In genomic region chr2:28335666-28336065, GRCh38 we compare ENCODE assay signal across 21 cellular contexts.
"Had no signal": no experiment of that assay in that cellular context is flagged by ENCODE, and none has a peak within 500 bp of the region (broad histone marks: within the 10 kb centered on the region; RNA-seq: fewer than 3 reads in every experiment).

No MANE protein-coding gene starts in this region.

- H3K4me1 Mint-ChIP-seq: stimulated activated naive CD8-positive, alpha-beta T cell treated with anti-CD3 and anti-CD28 coated beads, Interleukin-15, amount 100 ng/mL, for 72 hours had no signal

- H3K27ac ChIP-seq: lower lobe of right lung, neutrophil, suprapubic skin, transverse colon, WERI-Rb-1 had no signal

- DNase-seq: activated CD4-positive, alpha-beta T cell treated with anti-CD3 and anti-CD28 coated beads for 1 hour; activated effector memory CD4-positive, alpha-beta T cell treated with anti-CD3 and anti-CD28 coated beads, Interleukin-2, amount 50 U/mL, for 16 hours; activated T-cell treated with anti-CD3 and anti-CD28 coated beads, Interleukin-2, amount 50 U/mL, for 72 hours; effector memory CD4-positive, alpha-beta T cell; esophagus squamous epithelium; left colon; lower lobe of right lung; midbrain; retina; stimulated activated CD4-positive, alpha-beta T cell treated with anti-CD3 and anti-CD28 coated beads, Interleukin-12 subunit alpha, Interleukin-12 subunit beta, amount 100 ng/mL, for 4 hours; stimulated activated CD4-positive, alpha-beta T cell treated with anti-CD3 and anti-CD28 coated beads, Interleukin-1b, Interleukin-23, amount 100 ng/mL, for 48 hours; stimulated activated CD8-positive, alpha-beta memory T cell treated with anti-CD3 and anti-CD28 coated beads, Interleukin-4, amount 100 ng/mL, for 48 hours; stimulated activated naive CD8-positive, alpha-beta T cell treated with anti-CD3 and anti-CD28 coated beads, Interleukin-15, amount 100 ng/mL, for 72 hours; SW 1271; transverse colon; WERI-Rb-1 had no signal

- H3K36me3 ChIP-seq: adrenal gland, esophagus squamous epithelium, lower lobe of right lung, neutrophil, suprapubic skin, transverse colon, WERI-Rb-1 had no signal

- H3K27ac Mint-ChIP-seq: activated naive CD4-positive, alpha-beta T cell treated with anti-CD3 and anti-CD28 coated beads, Interleukin-2, amount 50 U/mL, for 24 hours; activated T-cell treated with anti-CD3 and anti-CD28 coated beads, Interleukin-2, amount 50 U/mL, for 72 hours; dendritic cell treated with granulocyte-macrophage colony-stimulating factor and Interleukin-4, amounts not matched to agents 40 ng/mL and 50 ng/mL, for 4 days; stimulated activated naive CD8-positive, alpha-beta T cell treated with anti-CD3 and anti-CD28 coated beads, Interleukin-15, amount 100 ng/mL, for 72 hours had no signal

- H3K27me3 ChIP-seq: adrenal gland, esophagus squamous epithelium, neutrophil, suprapubic skin, transverse colon had no signal

- H3K9me3 ChIP-seq: adrenal gland, esophagus squamous epithelium, lower lobe of right lung, neutrophil, suprapubic skin, transverse colon had no signal

- H3K9me3 Mint-ChIP-seq: activated naive CD4-positive, alpha-beta T cell treated with anti-CD3 and anti-CD28 coated beads, Interleukin-2, amount 50 U/mL, for 24 hours; activated T-cell treated with anti-CD3 and anti-CD28 coated beads, Interleukin-2, amount 50 U/mL, for 72 hours; dendritic cell treated with granulocyte-macrophage colony-stimulating factor and Interleukin-4, amounts not matched to agents 40 ng/mL and 50 ng/mL, for 4 days; stimulated activated naive CD8-positive, alpha-beta T cell treated with anti-CD3 and anti-CD28 coated beads, Interleukin-15, amount 100 ng/mL, for 72 hours had no signal

- H3K4me3 Mint-ChIP-seq: activated naive CD4-positive, alpha-beta T cell treated with anti-CD3 and anti-CD28 coated beads, Interleukin-2, amount 50 U/mL, for 24 hours; activated T-cell treated with anti-CD3 and anti-CD28 coated beads, Interleukin-2, amount 50 U/mL, for 72 hours; dendritic cell treated with granulocyte-macrophage colony-stimulating factor and Interleukin-4, amounts not matched to agents 40 ng/mL and 50 ng/mL, for 4 days; stimulated activated naive CD8-positive, alpha-beta T cell treated with anti-CD3 and anti-CD28 coated beads, Interleukin-15, amount 100 ng/mL, for 72 hours had no signal

- H3K4me3 ChIP-seq: adrenal gland, esophagus squamous epithelium, lower lobe of right lung, suprapubic skin, transverse colon had no signal

- H3K27me3 Mint-ChIP-seq: activated naive CD4-positive, alpha-beta T cell treated with anti-CD3 and anti-CD28 coated beads, Interleukin-2, amount 50 U/mL, for 24 hours; dendritic cell treated with granulocyte-macrophage colony-stimulating factor and Interleukin-4, amounts not matched to agents 40 ng/mL and 50 ng/mL, for 4 days; stimulated activated naive CD8-positive, alpha-beta T cell treated with anti-CD3 and anti-CD28 coated beads, Interleukin-15, amount 100 ng/mL, for 72 hours had no signal

- ATAC-seq: activated T-cell treated with anti-CD3 and anti-CD28 coated beads, Interleukin-2, amount 50 U/mL, for 72 hours; left colon; lower lobe of right lung; stimulated activated naive CD8-positive, alpha-beta T cell treated with anti-CD3 and anti-CD28 coated beads, Interleukin-15, amount 100 ng/mL, for 72 hours had no signal
